1 cellular context compared by ENCODE assay signal in the genomic region with DNA sequence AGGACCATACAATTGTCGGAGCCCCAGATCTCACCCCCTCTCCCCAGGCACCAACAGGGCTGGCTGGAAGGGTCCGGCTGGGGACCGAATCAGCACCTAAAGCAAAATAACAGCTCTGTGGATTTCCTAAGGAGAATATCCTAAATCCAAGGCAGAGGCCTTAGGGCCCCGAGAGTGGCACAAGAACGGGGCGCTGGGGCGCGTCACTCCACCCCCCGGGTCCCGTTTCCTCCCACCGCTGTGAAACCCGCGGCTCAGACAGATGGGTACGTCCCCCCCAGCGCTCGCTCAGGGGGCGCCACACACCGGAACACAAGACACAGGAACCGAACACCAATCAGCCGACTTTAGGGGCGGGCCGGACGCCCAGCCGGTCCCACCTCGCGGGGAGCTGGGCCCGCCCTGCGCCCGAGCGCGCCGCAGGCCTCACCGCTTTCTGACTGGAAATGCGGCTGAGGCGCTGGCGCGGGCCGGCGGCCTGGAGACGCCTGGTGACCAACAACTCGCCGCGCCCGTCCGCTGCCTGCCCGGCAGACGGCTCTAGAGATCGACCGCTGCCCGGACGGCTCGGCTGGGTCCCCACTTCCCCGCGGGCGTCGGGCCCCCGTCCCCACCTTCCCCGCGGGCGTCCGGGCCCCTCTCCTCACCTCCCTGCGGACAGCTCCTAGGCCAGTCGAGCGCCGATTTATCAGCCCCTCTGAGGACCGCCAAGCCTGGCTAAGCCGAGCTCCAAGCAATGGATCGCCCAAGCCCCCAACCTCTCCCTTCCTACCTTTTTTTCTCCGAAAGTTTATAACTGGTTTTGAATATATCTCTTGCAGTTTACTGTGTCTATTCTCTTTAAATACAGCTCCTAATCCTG.
TF ChIP-seq lines count a peak whose summit lies in the region.

A gene with protein sequence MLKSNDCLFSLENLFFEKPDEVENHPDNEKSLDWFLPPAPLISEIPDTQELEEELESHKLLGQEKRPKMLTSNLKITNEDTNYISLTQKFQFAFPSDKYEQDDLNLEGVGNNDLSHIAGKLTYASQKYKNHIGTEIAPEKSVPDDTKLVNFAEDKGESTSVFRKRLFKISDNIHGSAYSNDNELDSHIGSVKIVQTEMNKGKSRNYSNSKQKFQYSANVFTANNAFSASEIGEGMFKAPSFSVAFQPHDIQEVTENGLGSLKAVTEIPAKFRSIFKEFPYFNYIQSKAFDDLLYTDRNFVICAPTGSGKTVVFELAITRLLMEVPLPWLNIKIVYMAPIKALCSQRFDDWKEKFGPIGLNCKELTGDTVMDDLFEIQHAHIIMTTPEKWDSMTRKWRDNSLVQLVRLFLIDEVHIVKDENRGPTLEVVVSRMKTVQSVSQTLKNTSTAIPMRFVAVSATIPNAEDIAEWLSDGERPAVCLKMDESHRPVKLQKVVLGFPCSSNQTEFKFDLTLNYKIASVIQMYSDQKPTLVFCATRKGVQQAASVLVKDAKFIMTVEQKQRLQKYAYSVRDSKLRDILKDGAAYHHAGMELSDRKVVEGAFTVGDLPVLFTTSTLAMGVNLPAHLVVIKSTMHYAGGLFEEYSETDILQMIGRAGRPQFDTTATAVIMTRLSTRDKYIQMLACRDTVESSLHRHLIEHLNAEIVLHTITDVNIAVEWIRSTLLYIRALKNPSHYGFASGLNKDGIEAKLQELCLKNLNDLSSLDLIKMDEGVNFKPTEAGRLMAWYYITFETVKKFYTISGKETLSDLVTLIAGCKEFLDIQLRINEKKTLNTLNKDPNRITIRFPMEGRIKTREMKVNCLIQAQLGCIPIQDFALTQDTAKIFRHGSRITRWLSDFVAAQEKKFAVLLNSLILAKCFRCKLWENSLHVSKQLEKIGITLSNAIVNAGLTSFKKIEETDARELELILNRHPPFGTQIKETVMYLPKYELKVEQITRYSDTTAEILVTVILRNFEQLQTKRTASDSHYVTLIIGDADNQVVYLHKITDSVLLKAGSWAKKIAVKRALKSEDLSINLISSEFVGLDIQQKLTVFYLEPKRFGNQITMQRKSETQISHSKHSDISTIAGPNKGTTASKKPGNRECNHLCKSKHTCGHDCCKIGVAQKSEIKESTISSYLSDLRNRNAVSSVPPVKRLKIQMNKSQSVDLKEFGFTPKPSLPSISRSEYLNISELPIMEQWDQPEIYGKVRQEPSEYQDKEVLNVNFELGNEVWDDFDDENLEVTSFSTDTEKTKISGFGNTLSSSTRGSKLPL (N-terminal part only) (minus strand): TSS at position 687 of the 862 bp plus-strand sequence. CDS start 3,755 bp downstream, outside the sequence.

TF ChIP-seq in HepG2, 621 proteins besides CTCF, POLR2A, EP300 and RAD21 (continued from another document and continues in another):
- TF ChIP-seq, protein P1, sequence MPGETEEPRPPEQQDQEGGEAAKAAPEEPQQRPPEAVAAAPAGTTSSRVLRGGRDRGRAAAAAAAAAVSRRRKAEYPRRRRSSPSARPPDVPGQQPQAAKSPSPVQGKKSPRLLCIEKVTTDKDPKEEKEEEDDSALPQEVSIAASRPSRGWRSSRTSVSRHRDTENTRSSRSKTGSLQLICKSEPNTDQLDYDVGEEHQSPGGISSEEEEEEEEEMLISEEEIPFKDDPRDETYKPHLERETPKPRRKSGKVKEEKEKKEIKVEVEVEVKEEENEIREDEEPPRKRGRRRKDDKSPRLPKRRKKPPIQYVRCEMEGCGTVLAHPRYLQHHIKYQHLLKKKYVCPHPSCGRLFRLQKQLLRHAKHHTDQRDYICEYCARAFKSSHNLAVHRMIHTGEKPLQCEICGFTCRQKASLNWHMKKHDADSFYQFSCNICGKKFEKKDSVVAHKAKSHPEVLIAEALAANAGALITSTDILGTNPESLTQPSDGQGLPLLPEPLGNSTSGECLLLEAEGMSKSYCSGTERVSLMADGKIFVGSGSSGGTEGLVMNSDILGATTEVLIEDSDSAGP (CRISPR knock-in tag; IDR thresholded peaks at IDR 0.05; ENCODE audit: borderline replicate concordance): peak; percentile 53; the same call in 1 of the 2 replicates
- TF ChIP-seq CCDC6 (CRISPR knock-in tag; IDR thresholded peaks at IDR 0.05): peak; percentile 46; the same call in 1 of the 2 replicates
- TF ChIP-seq, protein P2, sequence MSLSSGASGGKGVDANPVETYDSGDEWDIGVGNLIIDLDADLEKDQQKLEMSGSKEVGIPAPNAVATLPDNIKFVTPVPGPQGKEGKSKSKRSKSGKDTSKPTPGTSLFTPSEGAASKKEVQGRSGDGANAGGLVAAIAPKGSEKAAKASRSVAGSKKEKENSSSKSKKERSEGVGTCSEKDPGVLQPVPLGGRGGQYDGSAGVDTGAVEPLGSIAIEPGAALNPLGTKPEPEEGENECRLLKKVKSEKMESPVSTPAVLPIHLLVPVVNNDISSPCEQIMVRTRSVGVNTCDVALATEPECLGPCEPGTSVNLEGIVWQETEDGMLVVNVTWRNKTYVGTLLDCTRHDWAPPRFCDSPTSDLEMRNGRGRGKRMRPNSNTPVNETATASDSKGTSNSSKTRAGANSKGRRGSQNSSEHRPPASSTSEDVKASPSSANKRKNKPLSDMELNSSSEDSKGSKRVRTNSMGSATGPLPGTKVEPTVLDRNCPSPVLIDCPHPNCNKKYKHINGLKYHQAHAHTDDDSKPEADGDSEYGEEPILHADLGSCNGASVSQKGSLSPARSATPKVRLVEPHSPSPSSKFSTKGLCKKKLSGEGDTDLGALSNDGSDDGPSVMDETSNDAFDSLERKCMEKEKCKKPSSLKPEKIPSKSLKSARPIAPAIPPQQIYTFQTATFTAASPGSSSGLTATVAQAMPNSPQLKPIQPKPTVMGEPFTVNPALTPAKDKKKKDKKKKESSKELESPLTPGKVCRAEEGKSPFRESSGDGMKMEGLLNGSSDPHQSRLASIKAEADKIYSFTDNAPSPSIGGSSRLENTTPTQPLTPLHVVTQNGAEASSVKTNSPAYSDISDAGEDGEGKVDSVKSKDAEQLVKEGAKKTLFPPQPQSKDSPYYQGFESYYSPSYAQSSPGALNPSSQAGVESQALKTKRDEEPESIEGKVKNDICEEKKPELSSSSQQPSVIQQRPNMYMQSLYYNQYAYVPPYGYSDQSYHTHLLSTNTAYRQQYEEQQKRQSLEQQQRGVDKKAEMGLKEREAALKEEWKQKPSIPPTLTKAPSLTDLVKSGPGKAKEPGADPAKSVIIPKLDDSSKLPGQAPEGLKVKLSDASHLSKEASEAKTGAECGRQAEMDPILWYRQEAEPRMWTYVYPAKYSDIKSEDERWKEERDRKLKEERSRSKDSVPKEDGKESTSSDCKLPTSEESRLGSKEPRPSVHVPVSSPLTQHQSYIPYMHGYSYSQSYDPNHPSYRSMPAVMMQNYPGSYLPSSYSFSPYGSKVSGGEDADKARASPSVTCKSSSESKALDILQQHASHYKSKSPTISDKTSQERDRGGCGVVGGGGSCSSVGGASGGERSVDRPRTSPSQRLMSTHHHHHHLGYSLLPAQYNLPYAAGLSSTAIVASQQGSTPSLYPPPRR (CRISPR knock-in tag; IDR thresholded peaks at IDR 0.05; ENCODE audit: borderline replicate concordance): 0 out of 2 replicates have a peak, but pooled peaks have one; percentile 9
- TF ChIP-seq HDAC1 (CRISPR knock-in tag; IDR thresholded peaks at IDR 0.05): no peak; the same call in 1 of the 2 replicates
- TF ChIP-seq ZNF543 (CRISPR knock-in tag; IDR thresholded peaks at IDR 0.05): 0 out of 2 replicates have a peak, but pooled peaks have one; percentile 38
- TF ChIP-seq ZSCAN29 (CRISPR knock-in tag; conservative IDR thresholded peaks at IDR 0.05): no peak
- TF ChIP-seq KLF11 (CRISPR knock-in tag; IDR thresholded peaks at IDR 0.05): no peak
- TF ChIP-seq, protein P3, sequence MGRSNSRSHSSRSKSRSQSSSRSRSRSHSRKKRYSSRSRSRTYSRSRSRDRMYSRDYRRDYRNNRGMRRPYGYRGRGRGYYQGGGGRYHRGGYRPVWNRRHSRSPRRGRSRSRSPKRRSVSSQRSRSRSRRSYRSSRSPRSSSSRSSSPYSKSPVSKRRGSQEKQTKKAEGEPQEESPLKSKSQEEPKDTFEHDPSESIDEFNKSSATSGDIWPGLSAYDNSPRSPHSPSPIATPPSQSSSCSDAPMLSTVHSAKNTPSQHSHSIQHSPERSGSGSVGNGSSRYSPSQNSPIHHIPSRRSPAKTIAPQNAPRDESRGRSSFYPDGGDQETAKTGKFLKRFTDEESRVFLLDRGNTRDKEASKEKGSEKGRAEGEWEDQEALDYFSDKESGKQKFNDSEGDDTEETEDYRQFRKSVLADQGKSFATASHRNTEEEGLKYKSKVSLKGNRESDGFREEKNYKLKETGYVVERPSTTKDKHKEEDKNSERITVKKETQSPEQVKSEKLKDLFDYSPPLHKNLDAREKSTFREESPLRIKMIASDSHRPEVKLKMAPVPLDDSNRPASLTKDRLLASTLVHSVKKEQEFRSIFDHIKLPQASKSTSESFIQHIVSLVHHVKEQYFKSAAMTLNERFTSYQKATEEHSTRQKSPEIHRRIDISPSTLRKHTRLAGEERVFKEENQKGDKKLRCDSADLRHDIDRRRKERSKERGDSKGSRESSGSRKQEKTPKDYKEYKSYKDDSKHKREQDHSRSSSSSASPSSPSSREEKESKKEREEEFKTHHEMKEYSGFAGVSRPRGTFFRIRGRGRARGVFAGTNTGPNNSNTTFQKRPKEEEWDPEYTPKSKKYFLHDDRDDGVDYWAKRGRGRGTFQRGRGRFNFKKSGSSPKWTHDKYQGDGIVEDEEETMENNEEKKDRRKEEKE (IDR thresholded peaks at IDR 0.05): no peak
- TF ChIP-seq, protein P4, sequence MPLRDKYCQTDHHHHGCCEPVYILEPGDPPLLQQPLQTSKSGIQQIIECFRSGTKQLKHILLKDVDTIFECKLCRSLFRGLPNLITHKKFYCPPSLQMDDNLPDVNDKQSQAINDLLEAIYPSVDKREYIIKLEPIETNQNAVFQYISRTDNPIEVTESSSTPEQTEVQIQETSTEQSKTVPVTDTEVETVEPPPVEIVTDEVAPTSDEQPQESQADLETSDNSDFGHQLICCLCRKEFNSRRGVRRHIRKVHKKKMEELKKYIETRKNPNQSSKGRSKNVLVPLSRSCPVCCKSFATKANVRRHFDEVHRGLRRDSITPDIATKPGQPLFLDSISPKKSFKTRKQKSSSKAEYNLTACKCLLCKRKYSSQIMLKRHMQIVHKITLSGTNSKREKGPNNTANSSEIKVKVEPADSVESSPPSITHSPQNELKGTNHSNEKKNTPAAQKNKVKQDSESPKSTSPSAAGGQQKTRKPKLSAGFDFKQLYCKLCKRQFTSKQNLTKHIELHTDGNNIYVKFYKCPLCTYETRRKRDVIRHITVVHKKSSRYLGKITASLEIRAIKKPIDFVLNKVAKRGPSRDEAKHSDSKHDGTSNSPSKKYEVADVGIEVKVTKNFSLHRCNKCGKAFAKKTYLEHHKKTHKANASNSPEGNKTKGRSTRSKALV (CRISPR knock-in tag; IDR thresholded peaks at IDR 0.05): peak; percentile 98
- TF ChIP-seq ZFP1 (CRISPR knock-in tag; IDR thresholded peaks at IDR 0.05): no peak
- TF ChIP-seq PHF5A (CRISPR knock-in tag; IDR thresholded peaks at IDR 0.05; ENCODE audit: low read depth, unreplicated experiment): no peak
- TF ChIP-seq, protein P5, sequence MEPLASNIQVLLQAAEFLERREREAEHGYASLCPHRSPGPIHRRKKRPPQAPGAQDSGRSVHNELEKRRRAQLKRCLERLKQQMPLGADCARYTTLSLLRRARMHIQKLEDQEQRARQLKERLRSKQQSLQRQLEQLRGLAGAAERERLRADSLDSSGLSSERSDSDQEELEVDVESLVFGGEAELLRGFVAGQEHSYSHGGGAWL (CRISPR knock-in tag; IDR thresholded peaks at IDR 0.05): peak; percentile 56; the same call in 1 of the 2 replicates
- no peak for TF ChIP-seq ZSCAN20 (CRISPR knock-in tag; IDR thresholded peaks at IDR 0.05; ENCODE audit: borderline replicate concordance)
- TF ChIP-seq ZNF564 (CRISPR knock-in tag; IDR thresholded peaks at IDR 0.05): 0 out of 2 replicates have a peak, but pooled peaks have one; percentile 42
- no peak for TF ChIP-seq ARNT2 (CRISPR knock-in tag; IDR thresholded peaks at IDR 0.05; ENCODE audit: low read depth)
- no peak for TF ChIP-seq ELF1 (CRISPR knock-in tag; IDR thresholded peaks at IDR 0.05)
- TF ChIP-seq, protein P6, sequence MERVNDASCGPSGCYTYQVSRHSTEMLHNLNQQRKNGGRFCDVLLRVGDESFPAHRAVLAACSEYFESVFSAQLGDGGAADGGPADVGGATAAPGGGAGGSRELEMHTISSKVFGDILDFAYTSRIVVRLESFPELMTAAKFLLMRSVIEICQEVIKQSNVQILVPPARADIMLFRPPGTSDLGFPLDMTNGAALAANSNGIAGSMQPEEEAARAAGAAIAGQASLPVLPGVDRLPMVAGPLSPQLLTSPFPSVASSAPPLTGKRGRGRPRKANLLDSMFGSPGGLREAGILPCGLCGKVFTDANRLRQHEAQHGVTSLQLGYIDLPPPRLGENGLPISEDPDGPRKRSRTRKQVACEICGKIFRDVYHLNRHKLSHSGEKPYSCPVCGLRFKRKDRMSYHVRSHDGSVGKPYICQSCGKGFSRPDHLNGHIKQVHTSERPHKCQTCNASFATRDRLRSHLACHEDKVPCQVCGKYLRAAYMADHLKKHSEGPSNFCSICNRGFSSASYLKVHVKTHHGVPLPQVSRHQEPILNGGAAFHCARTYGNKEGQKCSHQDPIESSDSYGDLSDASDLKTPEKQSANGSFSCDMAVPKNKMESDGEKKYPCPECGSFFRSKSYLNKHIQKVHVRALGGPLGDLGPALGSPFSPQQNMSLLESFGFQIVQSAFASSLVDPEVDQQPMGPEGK (CRISPR knock-in tag; IDR thresholded peaks at IDR 0.05): peak; percentile 89
- TF ChIP-seq, protein P7, sequence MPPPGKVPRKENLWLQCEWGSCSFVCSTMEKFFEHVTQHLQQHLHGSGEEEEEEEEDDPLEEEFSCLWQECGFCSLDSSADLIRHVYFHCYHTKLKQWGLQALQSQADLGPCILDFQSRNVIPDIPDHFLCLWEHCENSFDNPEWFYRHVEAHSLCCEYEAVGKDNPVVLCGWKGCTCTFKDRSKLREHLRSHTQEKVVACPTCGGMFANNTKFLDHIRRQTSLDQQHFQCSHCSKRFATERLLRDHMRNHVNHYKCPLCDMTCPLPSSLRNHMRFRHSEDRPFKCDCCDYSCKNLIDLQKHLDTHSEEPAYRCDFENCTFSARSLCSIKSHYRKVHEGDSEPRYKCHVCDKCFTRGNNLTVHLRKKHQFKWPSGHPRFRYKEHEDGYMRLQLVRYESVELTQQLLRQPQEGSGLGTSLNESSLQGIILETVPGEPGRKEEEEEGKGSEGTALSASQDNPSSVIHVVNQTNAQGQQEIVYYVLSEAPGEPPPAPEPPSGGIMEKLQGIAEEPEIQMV (CRISPR knock-in tag; IDR thresholded peaks at IDR 0.05; ENCODE audit: low read depth): no peak
- no peak for TF ChIP-seq CREB1 (IDR thresholded peaks at IDR 0.05)
- 0 out of 2 replicates have a peak, but pooled peaks have one; percentile 16 for TF ChIP-seq CREB1 (CRISPR knock-in tag; IDR thresholded peaks at IDR 0.05)
- TF ChIP-seq YEATS4 (CRISPR knock-in tag; IDR thresholded peaks at IDR 0.05; ENCODE audit: borderline replicate concordance): peak; percentile 53; the same call in 1 of the 2 replicates
- peak; percentile 32; the same call in 1 of the 2 replicates for TF ChIP-seq ZSCAN21 (CRISPR knock-in tag; IDR thresholded peaks at IDR 0.05; ENCODE audit: borderline replicate concordance)
- TF ChIP-seq TAF1 (CRISPR knock-in tag; IDR thresholded peaks at IDR 0.05): peak; percentile 53; the same call in 1 of the 2 replicates
